ENCODE assay signal across 8 cellular contexts in genomic region chr2:100416397-100416938, GRCh38. TPM values are rescaled to one million over a fixed set of nuclear protein-coding genes. Genes with fewer than 3 reads are reported as not detected.
DNase-seq lines count a peak whose midpoint lies in the region; ATAC-seq, FAIRE-seq and TF ChIP-seq lines count a peak whose summit lies in the region.

No MANE protein-coding gene starts in this region.

- TF ChIP-seq CTCF in DND-41 (IDR thresholded peaks at IDR 0.05; ENCODE audit: borderline replicate concordance, extremely low read depth, low read length, poor library complexity, severe bottlenecking) (no peak), PC-3 (conservative IDR thresholded peaks at IDR 0.05; ENCODE audit: low read depth, low read length) (no peak), osteocyte (IDR thresholded peaks at IDR 0.05) (no peak), D721Med (IDR thresholded peaks at IDR 0.05; ENCODE audit: insufficient read depth, missing control alignments) (no peak)

- H3K4me3 Mint-ChIP-seq in osteocyte (ENCODE audit: unreplicated experiment), result peak overlapping the region; percentile 89

- H3K79me2 ChIP-seq in DND-41 (ENCODE audit: insufficient read depth, low read length) (peaks cover 41% of the 10 kb centered on the region), PC-3 (ENCODE audit: low read length) (peaks cover 21% of the 10 kb centered on the region)

- POLR2A ChIA-PET in PC-3 (lab: Charles Lee; ENCODE audit: unreplicated experiment), result no interaction called here

- H3K27ac Mint-ChIP-seq in osteocyte (ENCODE audit: unreplicated experiment), result peak overlapping the region; percentile 55

- TSS peak; percentile 52 for BruUV-seq in PC-3 (replicated peaks; lab: Mats Ljungman, UMichigan)

- peaks cover 2% of the 10 kb centered on the region for H3K36me3 Mint-ChIP-seq in osteocyte (ENCODE audit: unreplicated experiment)

- H3K9me3 Mint-ChIP-seq in osteocyte (ENCODE audit: unreplicated experiment), result no peaks in the 10 kb centered on the region

- H3K4me1 ChIP-seq in DND-41 (ENCODE audit: insufficient read depth, low read length), result peaks cover 27% of the 10 kb centered on the region
- H3K4me1 ChIP-seq in PC-3 (ENCODE audit: insufficient read depth, low read length), result peaks cover 24% of the 10 kb centered on the region
- no peaks in the 10 kb centered on the region for H3K4me1 ChIP-seq in esophagus (ENCODE audit: control insufficient read depth in 2 of 2, insufficient read depth in 2 of 2, low read length in 1 of 2)

- WGBS in esophagus, 2 donors, result 4 to 6% methylated on average over 6 of the region's 6 CpGs

- no peaks in the 10 kb centered on the region for H3K27me3 Mint-ChIP-seq in osteocyte (ENCODE audit: unreplicated experiment)

- H3K27ac ChIP-seq in DND-41 (ENCODE audit: low read length) (peak overlapping the region; percentile 71), PC-3 (ENCODE audit: low read length) (no peak overlapping the region), esophagus (ENCODE audit: low read depth in 2 of 2, low read length in 1 of 2) (no peak overlapping the region)

- H2AFZ ChIP-seq in DND-41 (ENCODE audit: low read depth, low read length) (peak overlapping the region; percentile 82), PC-3 (ENCODE audit: low read length) (peak overlapping the region; percentile 97)

- peaks cover 20% of the 10 kb centered on the region for H3K4me1 Mint-ChIP-seq in osteocyte (ENCODE audit: unreplicated experiment)

- CTCF ChIA-PET in PC-3 (lab: Charles Lee), result no interaction called here

- peaks cover 29% of the 10 kb centered on the region for H3K36me3 ChIP-seq in DND-41 (ENCODE audit: insufficient read depth, low read length)
- H3K36me3 ChIP-seq in PC-3 (ENCODE audit: low read depth, low read length), result no peaks in the 10 kb centered on the region
- no peaks in the 10 kb centered on the region for H3K36me3 ChIP-seq in esophagus (ENCODE audit: control insufficient read depth in 2 of 2, insufficient read depth in 2 of 2, low read length in 1 of 2)

- no peak for ATAC-seq in DND-41 (ENCODE audit: insufficient read depth, low read depth)
- ATAC-seq in PC-3, result peak; percentile 23
- no peak for ATAC-seq in GM18861 (IDR thresholded peaks at IDR 0.05; ENCODE audit: unreplicated experiment)

- H3K9ac ChIP-seq in DND-41 (ENCODE audit: low read depth, low read length), result peak overlapping the region; percentile 75
- H3K9ac ChIP-seq in PC-3 (ENCODE audit: low read length), result peak overlapping the region; percentile 76

- DNase-seq in DND-41, result no peak
- no peak for DNase-seq in PC-3
- no peak for DNase-seq in osteocyte (ENCODE audit: extremely low spot score, unreplicated experiment)
- DNase-seq in SK-N-DZ (ENCODE audit: low spot score), result no peak
- no peak for DNase-seq in D721Med (ENCODE audit: insufficient read length, low spot score)
- DNase-seq in COLO829 (ENCODE audit: low spot score), result no peak

- peak overlapping the region; percentile 97 for H3K4me2 ChIP-seq in DND-41 (ENCODE audit: insufficient read depth, low read length)
- H3K4me2 ChIP-seq in PC-3 (ENCODE audit: low read length), result peak overlapping the region; percentile 97

- no peak for FAIRE-seq in D721Med (lab: Jason Lieb, UNC)

- H3F3A ChIP-seq in PC-3 (ENCODE audit: low read length, unreplicated experiment), result peaks cover 3% of the 10 kb centered on the region

- no peaks in the 10 kb centered on the region for H3K9me2 ChIP-seq in PC-3 (replicated peaks; ENCODE audit: low read length)

- H4K20me1 ChIP-seq in DND-41 (ENCODE audit: insufficient read depth, low read length) (peaks cover 3% of the 10 kb centered on the region; the same call in 1 of the 2 replicates), PC-3 (ENCODE audit: low read length) (no peaks in the 10 kb centered on the region)

- intact Hi-C loops in PC-3 (cut with micrococcal nuclease), result no loop called here

- H3K9me3 ChIP-seq in DND-41 (ENCODE audit: insufficient read depth, low read length, severe bottlenecking), result no peaks in the 10 kb centered on the region
- H3K9me3 ChIP-seq in PC-3 (ENCODE audit: low read length), result no peaks in the 10 kb centered on the region
- no peaks in the 10 kb centered on the region for H3K9me3 ChIP-seq in esophagus (ENCODE audit: control insufficient read depth in 2 of 2, insufficient read depth in 1 of 2, low read depth in 1 of 2, low read length in 1 of 2)

- H3K27me3 ChIP-seq in DND-41 (ENCODE audit: insufficient read depth, low read length, poor library complexity) (no peaks in the 10 kb centered on the region), PC-3 (ENCODE audit: low read length) (no peaks in the 10 kb centered on the region), esophagus (ENCODE audit: control insufficient read depth in 1 of 2, insufficient read depth in 2 of 2, low read length in 2 of 2) (no peaks in the 10 kb centered on the region)

- H3K4me3 ChIP-seq in DND-41 (ENCODE audit: low read depth in 1 of 2, low read length in 2 of 2), result peak overlapping the region; percentile 32 to 70
- peak overlapping the region; percentile 77 for H3K4me3 ChIP-seq in PC-3 (ENCODE audit: low read length)
- peak overlapping the region; percentile 56 to 81 for H3K4me3 ChIP-seq in esophagus (ENCODE audit: low read depth in 1 of 2, low read length in 2 of 2)

RNA-seq across cellular contexts. Expression of gene CHST10, which starts 1.0 kb away (rescaled TPM):
- 13.4 and 17.8 TPM in 2 replicates for total RNA-seq in PC-3 (2014; rRNA removed)
- 1 to 10 TPM in 1 of 2 donors, under 1 TPM in 1; 0.81 to 1.3 TPM for polyA plus RNA-seq in esophagus
- 14.4 and 17.3 TPM in 2 replicates for total RNA-seq in osteocyte
- polyA plus RNA-seq in SK-N-DZ (2014; cell fraction: cytosol; rRNA removed), result 20.1 and 22.4 TPM in 2 replicates
- polyA plus RNA-seq in SK-N-DZ (2014; cell fraction: nucleus; rRNA removed), result 20.2 and 21.5 TPM in 2 replicates

RNA-seq across cellular contexts. Expression of gene NMS, which starts 53.8 kb away (rescaled TPM):
- total RNA-seq in PC-3 (2014; rRNA removed) (not detected in 2 replicates), osteocyte (not detected in 2 replicates)
- not detected for polyA plus RNA-seq in esophagus
- not detected in 2 replicates for polyA plus RNA-seq in SK-N-DZ (2014; cell fraction: cytosol; rRNA removed)
- not detected in 2 replicates for polyA plus RNA-seq in SK-N-DZ (2014; cell fraction: nucleus; rRNA removed)
